In the genomic region with DNA sequence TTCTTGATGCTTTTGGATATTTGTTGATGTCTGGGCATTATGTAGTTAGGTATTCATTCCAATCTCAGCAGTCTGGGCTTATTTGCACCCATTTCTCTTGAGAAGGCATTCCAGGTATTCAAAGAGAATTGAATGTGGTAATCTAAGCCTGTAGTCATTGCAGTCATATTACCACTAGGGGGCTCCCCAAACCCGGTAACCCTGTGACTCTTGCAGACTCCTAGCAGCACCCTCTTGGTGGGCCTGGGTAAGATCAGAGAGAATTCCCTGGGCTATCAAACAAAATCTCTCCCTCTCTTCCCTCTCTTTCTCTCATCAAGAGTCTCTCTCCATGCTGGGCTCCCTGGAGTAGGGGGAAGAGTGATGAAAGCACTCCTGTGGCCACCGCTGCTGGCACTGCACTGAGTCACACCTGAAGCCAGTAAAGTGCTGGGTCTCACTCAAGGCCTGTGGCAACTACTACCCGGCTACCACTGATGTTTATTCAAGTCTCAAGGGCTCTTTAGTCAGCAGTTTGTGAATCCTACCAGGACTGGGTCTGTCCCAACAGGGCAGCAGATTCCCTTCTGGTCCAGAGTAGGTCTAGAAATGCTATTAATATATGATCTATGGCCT, we compare ENCODE assay signal across 8 cellular contexts.
DNase-seq lines count a peak whose midpoint lies in the region; ATAC-seq and TF ChIP-seq lines count a peak whose summit lies in the region.

No MANE protein-coding gene starts in this region.

- WGBS in ovary, 3 donors = 29 to 42% (median 41%) methylated on average over 3 of the region's 3 CpGs

- H3K27ac ChIP-seq in ovary = no peak overlapping the region

- H3K4me3 ChIP-seq in ovary = no peak overlapping the region

- TF ChIP-seq EP300 in ovary (IDR thresholded peaks at IDR 0.05) = no peak

- peak; percentile 77 for DNase-seq in DMS 273 (lab: John Stamatoyannopoulos, UW; ENCODE audit: unreplicated experiment)
- DNase-seq in KBM-7 = peak; percentile 43
- DNase-seq in SKM-1 treated with dmso at 0.1 percent for 144 hours (lab: John Stamatoyannopoulos, UW; ENCODE audit: unreplicated experiment) = peak; percentile 21
- peak; percentile 14 to 48 for DNase-seq in erythroblast (lab: John Stamatoyannopoulos, UW)
- peak; percentile 23 for DNase-seq in pons (ENCODE audit: low spot score)
- no peak for DNase-seq in ovary
- no peak for DNase-seq in DMS153 (lab: John Stamatoyannopoulos, UW)

- H3K27me3 ChIP-seq in ovary = no peaks in the 10 kb centered on the region

- no peak for TF ChIP-seq CTCF in ovary (IDR thresholded peaks at IDR 0.05)

- intact Hi-C loops in ovary (cut with DNase I) = loop anchor here in 1 of 4 donors (10.0 kb wide), 1 partner anchor 310 kb away; no protein-coding TSS in a partner anchor

- no peaks in the 10 kb centered on the region for H3K4me1 ChIP-seq in ovary (ENCODE audit: insufficient read depth)

- H3K9me3 ChIP-seq in ovary = no peaks in the 10 kb centered on the region

- in situ Hi-C loops in KBM-7 (cut with MboI; ENCODE audit: low pct_unique_long_range_greater_than_20kb, low sequenced_read_pairs) = no loop called here

- TF ChIP-seq POLR2A in erythroblast (IDR thresholded peaks at IDR 0.05; ENCODE audit: low read length) = no peak
- TF ChIP-seq POLR2A in ovary (IDR thresholded peaks at IDR 0.05) = no peak

- no peaks in the 10 kb centered on the region for H3K36me3 ChIP-seq in ovary

- ATAC-seq in GM18907 (IDR thresholded peaks at IDR 0.05; ENCODE audit: unreplicated experiment) = peak; percentile 74

Comparison
In these comparisons a context has a peak if more than half of its experiments do, and no peak if none do; other contexts are left out.
1. DNase-seq: peak in DMS 273 (single experiment), KBM-7 (single experiment), SKM-1 treated with dmso at 0.1 percent for 144 hours (single experiment), erythroblast (2 of 2) and pons (single experiment); none in ovary (0 of 5) and DMS153 (single experiment).